Comparison of ENCODE assay signal across 10 cellular contexts in the genomic region with DNA sequence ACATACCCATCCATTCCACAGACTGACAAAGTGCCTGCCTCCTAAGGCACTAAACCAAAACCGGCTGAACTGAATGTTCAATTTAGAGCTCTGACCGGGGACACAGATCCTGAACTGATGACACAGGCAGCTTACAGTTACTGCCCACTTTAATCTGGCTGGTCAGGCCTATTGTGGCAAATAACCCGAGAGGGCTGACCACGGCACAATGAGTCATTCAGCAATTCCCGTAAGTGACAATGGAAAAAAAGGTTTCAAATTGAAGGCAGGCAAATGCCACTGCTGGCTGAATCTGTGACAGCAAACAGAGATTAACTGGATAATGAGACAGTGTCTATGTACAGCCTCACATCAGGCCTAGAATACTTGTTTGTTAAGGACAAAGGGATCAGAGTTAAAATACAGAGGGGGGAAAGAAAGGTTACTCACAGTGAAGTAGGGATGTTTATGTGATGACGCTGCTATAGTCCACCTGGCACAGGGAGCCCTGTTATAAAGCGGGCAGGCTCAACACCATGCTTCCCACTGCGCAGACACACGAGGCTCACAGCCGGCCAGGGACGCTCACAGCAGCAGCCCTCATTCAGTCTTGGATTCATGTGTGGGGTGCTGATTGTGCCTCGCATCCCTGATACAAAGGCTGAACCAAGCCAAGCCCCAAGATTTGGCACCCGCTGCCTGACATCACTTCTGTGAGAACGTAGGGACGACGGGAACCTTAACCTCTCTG. TPM values are rescaled to one million over a fixed set of nuclear protein-coding genes. Genes with fewer than 3 reads are reported as not detected.
A peak's percentile ranks its signal among the peaks of the same experiment; 100 is the strongest.
DNase-seq lines count a peak whose midpoint lies in the region; ATAC-seq, FAIRE-seq and TF ChIP-seq lines count a peak whose summit lies in the region.
"Had no signal": no experiment of that assay in that cellular context is flagged by ENCODE, and none has a peak within 500 bp of the region (broad histone marks: within the 10 kb centered on the region; RNA-seq: fewer than 3 reads in every experiment).

No MANE protein-coding gene starts in this region.

- H3K4me3 ChIP-seq in astrocyte of the spinal cord (ENCODE audit: low read depth, low read length) (no peak overlapping the region), lung (no peak overlapping the region), left ventricle myocardium inferior (no peak overlapping the region)

- ATAC-seq in lung (ENCODE audit: insufficient read depth, low FRiP score) (peak; percentile 62), HG02870 (IDR thresholded peaks at IDR 0.05; ENCODE audit: unreplicated experiment) (no peak)

- no peaks in the 10 kb centered on the region for H3K27me3 ChIP-seq in lung (ENCODE audit: control insufficient read depth, insufficient read depth)
- H3K27me3 ChIP-seq in left ventricle myocardium inferior (ENCODE audit: low read depth): no peaks in the 10 kb centered on the region

- H3K4me1 ChIP-seq in lung (ENCODE audit: control insufficient read depth in 2 of 2, insufficient read depth in 2 of 2, low read length in 2 of 2) (no peaks in the 10 kb centered on the region), left ventricle myocardium inferior (no peaks in the 10 kb centered on the region)

- H3K27ac ChIP-seq in lung (ENCODE audit: low read depth in 1 of 2, low read length in 1 of 2) (no peak overlapping the region), left ventricle myocardium inferior (replicated peaks) (no peak overlapping the region)

- no peak for TF ChIP-seq CTCF in astrocyte of the spinal cord (IDR thresholded peaks at IDR 0.05; ENCODE audit: low read depth, low read length)
- TF ChIP-seq CTCF in lung (IDR thresholded peaks at IDR 0.05; ENCODE audit: control extremely low read depth, extremely low read depth): no peak
- no peak for TF ChIP-seq CTCF in left ventricle myocardium inferior (IDR thresholded peaks at IDR 0.05; ENCODE audit: borderline replicate concordance)

- H3K36me3 ChIP-seq in lung (ENCODE audit: control insufficient read depth in 2 of 2, insufficient read depth in 2 of 2, low read length in 2 of 2): peaks cover 0 to 14% of the 10 kb centered on the region in 2 donors
- peaks cover 42% of the 10 kb centered on the region for H3K36me3 ChIP-seq in left ventricle myocardium inferior

- peak; percentile 90 for DNase-seq in AG08395 (ENCODE audit: low spot score)
- peak; percentile 49 for DNase-seq in HTR-8/SVneo (ENCODE audit: insufficient read length, low spot score)
- peak; percentile 81 for DNase-seq in astrocyte of the spinal cord (ENCODE audit: low read depth, low spot score)
- no peak for DNase-seq in lung (ENCODE audit: low spot score)
- DNase-seq in cerebellar nuclear complex (lab: John Stamatoyannopoulos, UW): no peak
- DNase-seq in left ventricle myocardium inferior: no peak
- no peak for DNase-seq in NCI-H1417 treated with DMSO at 0.1 percent for 48 hours (lab: John Stamatoyannopoulos, UW)
- DNase-seq: activated CD8-positive, alpha-beta memory T cell treated with anti-CD3 and anti-CD28 coated beads, Interleukin-2, amount 50 U/mL, for 48 hours; NCI-H345 had no signal

- in situ Hi-C loops in astrocyte of the spinal cord (cut with HindIII; ENCODE audit: low sequenced_read_pairs): no loop called here

- 89% methylated on average over 16 of the region's 16 CpGs for WGBS in lung, 2 donors

- peak; percentile 16 for FAIRE-seq in HTR-8/SVneo (lab: Jason Lieb, UNC)

- intact Hi-C loops in left ventricle myocardium inferior (cut with micrococcal nuclease): no loop called here

- H3K9me3 ChIP-seq in lung (ENCODE audit: control insufficient read depth in 2 of 2, insufficient read depth in 1 of 2, low read length in 1 of 2) (no peaks in the 10 kb centered on the region), left ventricle myocardium inferior (replicated peaks) (no peaks in the 10 kb centered on the region)

RNA-seq across cellular contexts. Expression of a gene that starts 54.4 kb away (rescaled TPM):
- total RNA-seq in lung (1 to 10 TPM; 2.8 to 5.6 TPM), left ventricle myocardium inferior (21.5 TPM)
- 1 to 10 TPM; 4.5 to 4.7 TPM for polyA plus RNA-seq in lung

RNA-seq across cellular contexts. Expression of a gene that starts 54.5 kb away (rescaled TPM):
- total RNA-seq in lung (10 to 100 TPM in 1 of 2 donors, 1 to 10 TPM in 1; 8.7 to 14.6 TPM), left ventricle myocardium inferior (23.1 TPM)
- polyA plus RNA-seq in lung: 1 to 10 TPM; 5.3 to 5.4 TPM

Comparison
In these comparisons a context has a peak if more than half of its experiments do, and no peak if none do; other contexts are left out.
1. DNase-seq: peak in AG08395 (single experiment), HTR-8/SVneo (single experiment) and astrocyte of the spinal cord (single experiment); none in lung (single experiment), cerebellar nuclear complex (0 of 2), left ventricle myocardium inferior (single experiment) and NCI-H1417 treated with DMSO at 0.1 percent for 48 hours (single experiment).